In the genomic region with DNA sequence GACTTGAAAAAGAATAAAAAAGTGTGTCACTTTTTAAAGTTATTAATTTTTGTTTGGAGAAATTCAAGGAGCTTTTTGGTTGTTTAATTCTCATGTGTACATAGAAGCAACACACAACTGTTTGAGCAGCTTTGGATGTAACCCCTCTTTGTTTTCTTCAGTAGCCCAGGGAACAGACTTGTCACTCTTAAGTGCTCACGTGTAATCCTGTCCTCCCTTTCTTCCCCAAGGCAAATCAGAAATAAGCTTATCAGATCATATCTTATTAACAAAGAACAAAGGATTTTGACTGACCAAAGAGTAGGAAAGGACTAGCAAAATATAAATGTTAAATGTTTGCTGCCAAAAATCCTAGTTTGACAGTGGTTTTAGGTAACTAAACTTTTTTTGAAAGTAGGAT, we compare ENCODE assay signal across 1 cellular context.
TF ChIP-seq lines count a peak whose summit lies in the region.

No MANE protein-coding gene starts in this region.

TF ChIP-seq in SK-N-SH, 30 proteins besides CTCF, POLR2A, EP300 and RAD21 (continued from another document):
- TF ChIP-seq GABPA (IDR thresholded peaks at IDR 0.05; ENCODE audit: low read depth) = no peak
TF ChIP-seq in SK-N-SH: peak in this region for 1.
